In genomic region chr17:77421635-77421982, GRCh38 we compare ENCODE assay signal across 8 cellular contexts.
A peak's percentile ranks its signal among the peaks of the same experiment; 100 is the strongest.
DNase-seq lines count a peak whose midpoint lies in the region; ATAC-seq, FAIRE-seq and TF ChIP-seq lines count a peak whose summit lies in the region.

No MANE protein-coding gene starts in this region.

- no peak for DNase-seq in CD4-positive, CD25-positive, alpha-beta regulatory T cell
- DNase-seq in OCI-LY7 (ENCODE audit: low spot score): no peak
- no peak for DNase-seq in endothelial cell (ENCODE audit: low spot score)
- DNase-seq in posterior vena cava (ENCODE audit: low spot score): peak; percentile 67
- no peak for DNase-seq in H54 (ENCODE audit: insufficient read length, low spot score)
- no peak for DNase-seq in dorsolateral prefrontal cortex

- H3K36me3 Mint-ChIP-seq in CD4-positive, CD25-positive, alpha-beta regulatory T cell: no peaks in the 10 kb centered on the region
- H3K36me3 Mint-ChIP-seq in endothelial cell (ENCODE audit: low read depth, unreplicated experiment): no peaks in the 10 kb centered on the region

- peak overlapping the region; percentile 60 to 81 (median 72) for H3K4me3 Mint-ChIP-seq in CD4-positive, CD25-positive, alpha-beta regulatory T cell
- peak overlapping the region; percentile 57 for H3K4me3 Mint-ChIP-seq in endothelial cell (ENCODE audit: unreplicated experiment)

- POLR2A ChIA-PET in OCI-LY7 (lab: Charles Lee): interaction anchor here (0.9 to 2.2 kb wide), 7 partner anchors 8 to 79 kb away, joined by 3 to 7 read pairs (median 4); no protein-coding TSS in a partner anchor

- H3K27me3 ChIP-seq in CD4-positive, CD25-positive, alpha-beta regulatory T cell (ENCODE audit: control insufficient read depth, insufficient read depth, low read length): no peaks in the 10 kb centered on the region
- no peaks in the 10 kb centered on the region for H3K27me3 ChIP-seq in dorsolateral prefrontal cortex

- no peak for TF ChIP-seq POLR2A in H54 (IDR thresholded peaks at IDR 0.05; ENCODE audit: low read depth, low read length)

- H3K27me3 Mint-ChIP-seq in CD4-positive, CD25-positive, alpha-beta regulatory T cell: no peaks in the 10 kb centered on the region
- peaks cover 9% of the 10 kb centered on the region for H3K27me3 Mint-ChIP-seq in endothelial cell (ENCODE audit: unreplicated experiment)

- ATAC-seq in CD4-positive, CD25-positive, alpha-beta regulatory T cell (ENCODE audit: low read depth in 2 of 2): no peak
- ATAC-seq in HG03039 (IDR thresholded peaks at IDR 0.05; ENCODE audit: unreplicated experiment) (no peak), GM18498 (IDR thresholded peaks at IDR 0.05; ENCODE audit: unreplicated experiment) (no peak)

- CTCF ChIA-PET in OCI-LY7 (lab: Charles Lee; ENCODE audit: unreplicated experiment): interaction anchor here (0.6 to 1.5 kb wide), 4 partner anchors 8 to 80 kb away, joined by 3 to 10 read pairs (median 7); no protein-coding TSS in a partner anchor

- no peaks in the 10 kb centered on the region for H4K20me1 ChIP-seq in OCI-LY7 (ENCODE audit: insufficient read depth, low read length)

- BruUV-seq in OCI-LY7 (replicated peaks; lab: Mats Ljungman, UMichigan): no TSS peak

- peak overlapping the region; percentile 66 for H3K4me2 ChIP-seq in OCI-LY7 (ENCODE audit: low read length)

- no peaks in the 10 kb centered on the region for H3K9me2 ChIP-seq in OCI-LY7 (ENCODE audit: insufficient read depth, low read length)

- H3K79me2 ChIP-seq in OCI-LY7 (ENCODE audit: insufficient read depth, low read depth, low read length): no peaks in the 10 kb centered on the region

- H3K9me3 Mint-ChIP-seq in CD4-positive, CD25-positive, alpha-beta regulatory T cell: no peaks in the 10 kb centered on the region
- H3K9me3 Mint-ChIP-seq in endothelial cell (ENCODE audit: unreplicated experiment): no peaks in the 10 kb centered on the region

- H3K9me3 ChIP-seq in CD4-positive, CD25-positive, alpha-beta regulatory T cell (ENCODE audit: control insufficient read depth in 2 of 2, low read length in 2 of 2): no peaks in the 10 kb centered on the region
- H3K9me3 ChIP-seq in OCI-LY7 (ENCODE audit: low read length): no peaks in the 10 kb centered on the region

- intact Hi-C loops in OCI-LY7 (cut with micrococcal nuclease; ENCODE audit: unreplicated experiment) (no loop called here), posterior vena cava (cut with DNase I) (no loop called here), dorsolateral prefrontal cortex (cut with DNase I) (no loop called here)

- peak overlapping the region in 2 of 3 donors; percentile 90 to 96 for H3K27ac Mint-ChIP-seq in CD4-positive, CD25-positive, alpha-beta regulatory T cell
- peak overlapping the region; percentile 81 for H3K27ac Mint-ChIP-seq in endothelial cell (ENCODE audit: unreplicated experiment)

- H3K36me3 ChIP-seq in CD4-positive, CD25-positive, alpha-beta regulatory T cell (ENCODE audit: control insufficient read depth, insufficient read depth, low read length): peaks cover 10% of the 10 kb centered on the region
- H3K36me3 ChIP-seq in OCI-LY7 (ENCODE audit: insufficient read depth, low read length): no peaks in the 10 kb centered on the region

- peaks cover 0 to 74% (median 24%) of the 10 kb centered on the region in 4 donors for H3K4me1 Mint-ChIP-seq in CD4-positive, CD25-positive, alpha-beta regulatory T cell
- peaks cover 49% of the 10 kb centered on the region for H3K4me1 Mint-ChIP-seq in endothelial cell (ENCODE audit: unreplicated experiment)

- no peak overlapping the region; the same call in 1 of the 2 replicates for H2AFZ ChIP-seq in OCI-LY7 (ENCODE audit: low read length)

- TF ChIP-seq CTCF in OCI-LY7 (conservative IDR thresholded peaks at IDR 0.05; ENCODE audit: low read length): no peak
- no peak for TF ChIP-seq CTCF in endothelial cell (IDR thresholded peaks at IDR 0.05; ENCODE audit: unreplicated experiment)
- no peak for TF ChIP-seq CTCF in dorsolateral prefrontal cortex (IDR thresholded peaks at IDR 0.05 in 54 of 56, conservative IDR thresholded peaks at IDR 0.05 in 2 of 56; ENCODE audit: low read depth in 1 of 56, partially characterized antibody in 56 of 56)

- peaks cover 69% of the 10 kb centered on the region for H3K4me1 ChIP-seq in CD4-positive, CD25-positive, alpha-beta regulatory T cell (ENCODE audit: control insufficient read depth, insufficient read depth, low read length, poor library complexity, severe bottlenecking)
- peaks cover 57% of the 10 kb centered on the region for H3K4me1 ChIP-seq in OCI-LY7 (ENCODE audit: insufficient read depth, low read length, poor library complexity, severe bottlenecking)

- no peak for FAIRE-seq in H54 (lab: Jason Lieb, UNC)

- no peak overlapping the region for H3K4me3 ChIP-seq in CD4-positive, CD25-positive, alpha-beta regulatory T cell (ENCODE audit: low read depth, low read length)
- H3K4me3 ChIP-seq in OCI-LY7 (ENCODE audit: low read depth, low read length, poor library complexity, severe bottlenecking): peak overlapping the region; percentile 44
- no peak overlapping the region for H3K4me3 ChIP-seq in dorsolateral prefrontal cortex

- peak overlapping the region; percentile 57 for H3K27ac ChIP-seq in CD4-positive, CD25-positive, alpha-beta regulatory T cell (ENCODE audit: insufficient read depth, low read length, poor library complexity, severe bottlenecking)
- H3K27ac ChIP-seq in OCI-LY7 (ENCODE audit: low read depth, low read length, poor library complexity, severe bottlenecking) (peak overlapping the region; percentile 65), dorsolateral prefrontal cortex (peak overlapping the region in 21 of 59 donors; percentile 0 to 88 (median 30))
